In genomic region chr16:6345090-6345489, GRCh38 we compare ENCODE assay signal across 30 cellular contexts.
DNase-seq lines count a peak whose midpoint lies in the region; TF ChIP-seq lines count a peak whose summit lies in the region.
"Had no signal": no experiment of that assay in that cellular context is flagged by ENCODE, and none has a peak within 500 bp of the region (broad histone marks: within the 10 kb centered on the region; RNA-seq: fewer than 3 reads in every experiment).

No MANE protein-coding gene starts in this region.

- TF ChIP-seq RAD21 in neural cell (conservative IDR thresholded peaks at IDR 0.05) = no peak

- no peak for DNase-seq in HFFc6
- no peak for DNase-seq in WERI-Rb-1
- DNase-seq in right atrium auricular region (ENCODE audit: low spot score) = no peak
- no peak for DNase-seq in activated gamma-delta T cell treated with Interleukin-2 at 50 U/mL for 16 hours
- no peak for DNase-seq in Ammon's horn (ENCODE audit: low spot score)
- no peak for DNase-seq in mucosa of gallbladder (ENCODE audit: low spot score)
- DNase-seq: ACHN; activated CD4-positive, alpha-beta T cell treated with anti-CD3 and anti-CD28 coated beads, Interleukin-2, amount 50 U/mL, for 48 hours; activated T-cell treated with anti-CD3 and anti-CD28 coated beads, Interleukin-2, amount 50 U/mL, for 48 hours; caudate nucleus; COR-L47; DMS53; GDM1; glutamatergic neuron; GM23248; left lung; mesenchymal stem cell; NCI-H2029 treated with DMSO at 0.1 percent for 48 hours; NCI-H524 treated with DMSO at 0.1 percent for 48 hours; posterior cingulate gyrus; right cardiac atrium; RPMI8226; stimulated activated CD4-positive, alpha-beta T cell treated with anti-CD3 and anti-CD28 coated beads, Interleukin-1b, Interleukin-23, amount 100 ng/mL, for 48 hours; testis; uterus had no signal

- H3K27ac ChIP-seq in C4-2B (no peak overlapping the region), WERI-Rb-1 (no peak overlapping the region), neural cell (ENCODE audit: low read length) (peak overlapping the region; percentile 69), right atrium auricular region (no peak overlapping the region)
- H3K27ac ChIP-seq: BLaER1 treated with 17β-estradiol and CSF1 and Interleukin-3, amounts not matched to agents 10 nM and 100 nM; GM23248; left lung; testis; uterus had no signal

- H3K9me3 ChIP-seq in WERI-Rb-1 (ENCODE audit: severe bottlenecking) (no peaks in the 10 kb centered on the region), neural cell (ENCODE audit: low read length) (no peaks in the 10 kb centered on the region), right atrium auricular region (peaks cover 0 to 9% of the 10 kb centered on the region in 2 donors)
- H3K9me3 ChIP-seq: testis, uterus had no signal

- TF ChIP-seq CTCF in C4-2B (conservative IDR thresholded peaks at IDR 0.05) = peak; percentile 57
- peak; percentile 20; the same call in 1 of the 2 replicates for TF ChIP-seq CTCF in HFFc6 (IDR thresholded peaks at IDR 0.05)
- TF ChIP-seq CTCF in WERI-Rb-1 (IDR thresholded peaks at IDR 0.05; ENCODE audit: low read depth, low read length) = peak; percentile 38; the same call in 1 of the 2 replicates
- no peak for TF ChIP-seq CTCF in neural cell (IDR thresholded peaks at IDR 0.05; ENCODE audit: poor library complexity, severe bottlenecking)
- no peak for TF ChIP-seq CTCF in right atrium auricular region (IDR thresholded peaks at IDR 0.05)

- H3F3A ChIP-seq in neural cell (ENCODE audit: insufficient read depth, low read length, poor library complexity, severe bottlenecking) = no peaks in the 10 kb centered on the region

- H3K79me2 ChIP-seq in neural cell (replicated peaks; ENCODE audit: insufficient read depth, low read length) = peaks cover 4% of the 10 kb centered on the region

- H4K20me1 ChIP-seq in neural cell (ENCODE audit: insufficient read depth) = no peaks in the 10 kb centered on the region
- H4K20me1 ChIP-seq: BLaER1 treated with 17β-estradiol and CSF1 and Interleukin-3, amounts not matched to agents 10 nM and 100 nM had no signal

- H3K36me3 Mint-ChIP-seq in HFFc6 (ENCODE audit: low read depth) = 0 out of 2 replicates have a peak, but pooled peaks cover 4% of the 10 kb centered on the region

- H3K27me3 ChIP-seq in WERI-Rb-1 (ENCODE audit: insufficient read depth, low read depth, severe bottlenecking) = no peaks in the 10 kb centered on the region
- H3K27me3 ChIP-seq in neural cell (ENCODE audit: insufficient read depth, low read depth, low read length) = no peaks in the 10 kb centered on the region
- no peaks in the 10 kb centered on the region for H3K27me3 ChIP-seq in right atrium auricular region
- H3K27me3 ChIP-seq: BLaER1 treated with 17β-estradiol and CSF1 and Interleukin-3, amounts not matched to agents 10 nM and 100 nM; left lung; testis; uterus had no signal

- no peak overlapping the region for H3K27ac Mint-ChIP-seq in HFFc6
- H3K27ac Mint-ChIP-seq: dendritic cell treated with granulocyte-macrophage colony-stimulating factor and Interleukin-4, amounts not matched to agents 40 ng/mL and 50 ng/mL, for 4 days; stimulated activated naive CD8-positive, alpha-beta T cell treated with anti-CD3 and anti-CD28 coated beads, Interleukin-15, Interleukin-2, amounts not matched to agents 100 ng/mL and 50 ng/mL, for 24 hours had no signal

- H3K4me2 ChIP-seq in neural cell (ENCODE audit: low read length) = no peak overlapping the region
- H3K4me2 ChIP-seq: BLaER1 treated with 17β-estradiol and CSF1 and Interleukin-3, amounts not matched to agents 10 nM and 100 nM had no signal

- H3K36me3 ChIP-seq in WERI-Rb-1 (no peaks in the 10 kb centered on the region), neural cell (ENCODE audit: insufficient read depth, low read length) (no peaks in the 10 kb centered on the region), right atrium auricular region (no peaks in the 10 kb centered on the region)
- H3K36me3 ChIP-seq: BLaER1 treated with 17β-estradiol and CSF1 and Interleukin-3, amounts not matched to agents 10 nM and 100 nM; left lung; uterus had no signal

- no peaks in the 10 kb centered on the region for H3K4me1 ChIP-seq in right atrium auricular region
- H3K4me1 ChIP-seq: BLaER1 treated with 17β-estradiol and CSF1 and Interleukin-3, amounts not matched to agents 10 nM and 100 nM; left lung; testis; uterus had no signal

- no peaks in the 10 kb centered on the region for H3K4me1 Mint-ChIP-seq in HFFc6 (ENCODE audit: low read depth)

- no peak for TF ChIP-seq EP300 in neural cell (conservative IDR thresholded peaks at IDR 0.05; ENCODE audit: poor library complexity, severe bottlenecking)

- no peak overlapping the region for H3K9ac ChIP-seq in neural cell (ENCODE audit: low read length)
- H3K9ac ChIP-seq: BLaER1 treated with 17β-estradiol and CSF1 and Interleukin-3, amounts not matched to agents 10 nM and 100 nM; GM23248 had no signal

- no peaks in the 10 kb centered on the region for H3K27me3 Mint-ChIP-seq in HFFc6 (ENCODE audit: insufficient read depth)
- H3K27me3 Mint-ChIP-seq: dendritic cell treated with granulocyte-macrophage colony-stimulating factor and Interleukin-4, amounts not matched to agents 40 ng/mL and 50 ng/mL, for 4 days; stimulated activated naive CD8-positive, alpha-beta T cell treated with anti-CD3 and anti-CD28 coated beads, Interleukin-15, Interleukin-2, amounts not matched to agents 100 ng/mL and 50 ng/mL, for 24 hours had no signal

- no peak overlapping the region for H2AFZ ChIP-seq in neural cell (ENCODE audit: low read depth, low read length)
- H2AFZ ChIP-seq: GM23248 had no signal

- H3K4me3 ChIP-seq in WERI-Rb-1 (ENCODE audit: low read depth, low read length) = no peak overlapping the region
- no peak overlapping the region for H3K4me3 ChIP-seq in neural cell (ENCODE audit: low read length)
- no peak overlapping the region for H3K4me3 ChIP-seq in right atrium auricular region
- H3K4me3 ChIP-seq: BLaER1 treated with 17β-estradiol and CSF1 and Interleukin-3, amounts not matched to agents 10 nM and 100 nM; GM23248; left lung; testis; uterus had no signal

- H3K9me2 ChIP-seq in neural cell (ENCODE audit: insufficient read depth, low read length) = no peaks in the 10 kb centered on the region

- no peak overlapping the region for H3K4me3 Mint-ChIP-seq in HFFc6
- H3K4me3 Mint-ChIP-seq: dendritic cell treated with granulocyte-macrophage colony-stimulating factor and Interleukin-4, amounts not matched to agents 40 ng/mL and 50 ng/mL, for 4 days; stimulated activated naive CD8-positive, alpha-beta T cell treated with anti-CD3 and anti-CD28 coated beads, Interleukin-15, Interleukin-2, amounts not matched to agents 100 ng/mL and 50 ng/mL, for 24 hours had no signal

- H3K9me3 Mint-ChIP-seq in HFFc6 = peaks cover 51% of the 10 kb centered on the region

TF ChIP-seq in neural cell, 6 proteins besides CTCF, POLR2A, EP300 and RAD21:
- no peak for TF ChIP-seq SMC3 (conservative IDR thresholded peaks at IDR 0.05; ENCODE audit: poor library complexity)
- no peak for TF ChIP-seq POLR2AphosphoS5 (IDR thresholded peaks at IDR 0.05)
- no peak for TF ChIP-seq EZH2 (IDR thresholded peaks at IDR 0.05; ENCODE audit: borderline replicate concordance, insufficient read depth, low read length, poor library complexity, severe bottlenecking)
- no peak for TF ChIP-seq REST (IDR thresholded peaks at IDR 0.05; ENCODE audit: borderline replicate concordance)
- no peak for TF ChIP-seq TAF1 (IDR thresholded peaks at IDR 0.05; ENCODE audit: low read depth)
- TF ChIP-seq MXI1 (conservative IDR thresholded peaks at IDR 0.05; ENCODE audit: poor library complexity, severe bottlenecking) = no peak

Comparison
In these comparisons a context has a peak if more than half of its experiments do, and no peak if none do; other contexts are left out.
1. CTCF ChIP-seq: peak in C4-2B (single experiment), HFFc6 (single experiment) and WERI-Rb-1 (single experiment); none in neural cell (single experiment) and right atrium auricular region (0 of 2).